ENCODE assay signal across 1 cellular context in genomic region chr1:193275773-193276172, GRCh38.
TF ChIP-seq lines count a peak whose summit lies in the region.

No MANE protein-coding gene starts in this region.

TF ChIP-seq in H1, 55 proteins besides CTCF, POLR2A, EP300 and RAD21:
- no peak for TF ChIP-seq E2F6 (IDR thresholded peaks at IDR 0.05)
- no peak for TF ChIP-seq CHD1 (IDR thresholded peaks at IDR 0.05; ENCODE audit: low read depth, low read length)
- TF ChIP-seq YY1 (IDR thresholded peaks at IDR 0.05; ENCODE audit: low read depth, low read length), result no peak
- no peak for TF ChIP-seq CBX8 (IDR thresholded peaks at IDR 0.05; ENCODE audit: borderline replicate concordance, low read depth, low read length)
- TF ChIP-seq SRF (IDR thresholded peaks at IDR 0.05; ENCODE audit: low read depth, low read length), result no peak
- TF ChIP-seq, protein P1, sequence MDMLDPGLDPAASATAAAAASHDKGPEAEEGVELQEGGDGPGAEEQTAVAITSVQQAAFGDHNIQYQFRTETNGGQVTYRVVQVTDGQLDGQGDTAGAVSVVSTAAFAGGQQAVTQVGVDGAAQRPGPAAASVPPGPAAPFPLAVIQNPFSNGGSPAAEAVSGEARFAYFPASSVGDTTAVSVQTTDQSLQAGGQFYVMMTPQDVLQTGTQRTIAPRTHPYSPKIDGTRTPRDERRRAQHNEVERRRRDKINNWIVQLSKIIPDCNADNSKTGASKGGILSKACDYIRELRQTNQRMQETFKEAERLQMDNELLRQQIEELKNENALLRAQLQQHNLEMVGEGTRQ (IDR thresholded peaks at IDR 0.05; ENCODE audit: low read length), result no peak
- TF ChIP-seq SIX5 (IDR thresholded peaks at IDR 0.05; ENCODE audit: low read depth, low read length), result no peak
- TF ChIP-seq BRCA1 (IDR thresholded peaks at IDR 0.05; ENCODE audit: low read depth, low read length), result no peak
- TF ChIP-seq POU5F1 (IDR thresholded peaks at IDR 0.05; ENCODE audit: low read depth, low read length), result no peak
TF ChIP-seq in H1: peak in this region for 0.
